1 cellular context compared by ENCODE assay signal in the genomic region with DNA sequence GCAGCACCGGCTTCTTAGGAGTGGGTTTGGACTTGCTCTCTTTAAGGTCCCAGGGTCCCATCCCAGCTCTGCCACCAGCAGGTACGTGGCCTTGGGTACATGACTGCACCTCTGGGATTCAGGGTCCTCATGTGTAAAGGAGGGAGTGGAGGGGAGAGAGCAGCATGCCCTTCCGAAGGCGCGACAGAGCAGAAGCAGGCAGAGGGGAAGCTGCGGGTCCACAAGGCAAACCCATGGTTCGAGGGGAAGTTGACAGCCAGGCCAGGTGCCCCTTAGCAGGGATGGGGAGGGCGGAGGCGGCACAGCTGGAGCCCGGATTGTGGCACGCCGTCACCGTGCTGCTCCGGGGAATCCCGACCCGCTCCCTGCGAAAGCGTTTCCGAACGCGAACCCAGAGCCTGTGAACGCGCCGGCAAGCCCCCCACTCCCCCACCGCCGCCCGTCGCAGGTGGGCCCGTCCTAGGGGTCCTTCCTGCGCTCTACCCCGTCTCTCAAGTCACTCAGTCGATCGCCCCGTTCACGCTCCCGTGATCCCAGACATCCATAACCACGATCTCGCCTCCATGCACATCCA.
TF ChIP-seq lines count a peak whose summit lies in the region.

No MANE protein-coding gene starts in this region.

TF ChIP-seq in H1, 55 proteins besides CTCF, POLR2A, EP300 and RAD21:
- TF ChIP-seq BACH1 (IDR thresholded peaks at IDR 0.05; ENCODE audit: low read length) (no peak), SIN3A (conservative IDR thresholded peaks at IDR 0.05 in 1 of 2, IDR thresholded peaks at IDR 0.05 in 1 of 2; ENCODE audit: low read depth in 1 of 2, low read length in 2 of 2) (0 out of 4 replicates have a peak, but pooled peaks of 1 of the 2 experiments have one; percentile 25), POLR2AphosphoS5 (IDR thresholded peaks at IDR 0.05; ENCODE audit: low read depth, low read length) (no peak), POU5F1 (IDR thresholded peaks at IDR 0.05; ENCODE audit: low read depth, low read length) (no peak), SIRT6 (IDR thresholded peaks at IDR 0.05; ENCODE audit: low read length) (no peak), CTBP2 (IDR thresholded peaks at IDR 0.05; ENCODE audit: borderline replicate concordance, insufficient read depth, insufficient read length, low read length) (no peak), GTF2F1 (IDR thresholded peaks at IDR 0.05; ENCODE audit: borderline replicate concordance, low read depth, low read length) (no peak), NRF1 (IDR thresholded peaks at IDR 0.05; ENCODE audit: low read depth, low read length) (no peak), RBBP5 (IDR thresholded peaks at IDR 0.05; ENCODE audit: borderline replicate concordance, low read depth, low read length) (no peak), CEBPB (IDR thresholded peaks at IDR 0.05; ENCODE audit: low read depth, low read length) (no peak), CREB1 (IDR thresholded peaks at IDR 0.05) (no peak), CHD2 (IDR thresholded peaks at IDR 0.05; ENCODE audit: low read length) (no peak), SP2 (IDR thresholded peaks at IDR 0.05; ENCODE audit: low read length) (no peak)
- TF ChIP-seq, protein P1, sequence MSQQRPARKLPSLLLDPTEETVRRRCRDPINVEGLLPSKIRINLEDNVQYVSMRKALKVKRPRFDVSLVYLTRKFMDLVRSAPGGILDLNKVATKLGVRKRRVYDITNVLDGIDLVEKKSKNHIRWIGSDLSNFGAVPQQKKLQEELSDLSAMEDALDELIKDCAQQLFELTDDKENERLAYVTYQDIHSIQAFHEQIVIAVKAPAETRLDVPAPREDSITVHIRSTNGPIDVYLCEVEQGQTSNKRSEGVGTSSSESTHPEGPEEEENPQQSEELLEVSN (IDR thresholded peaks at IDR 0.05) = 0 out of 2 replicates have a peak, but pooled peaks have one; percentile 43
- TF ChIP-seq, protein P2, sequence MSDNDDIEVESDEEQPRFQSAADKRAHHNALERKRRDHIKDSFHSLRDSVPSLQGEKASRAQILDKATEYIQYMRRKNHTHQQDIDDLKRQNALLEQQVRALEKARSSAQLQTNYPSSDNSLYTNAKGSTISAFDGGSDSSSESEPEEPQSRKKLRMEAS (IDR thresholded peaks at IDR 0.05) = peak; percentile 35; the same call in 1 of the 2 replicates
- TF ChIP-seq, protein P3, sequence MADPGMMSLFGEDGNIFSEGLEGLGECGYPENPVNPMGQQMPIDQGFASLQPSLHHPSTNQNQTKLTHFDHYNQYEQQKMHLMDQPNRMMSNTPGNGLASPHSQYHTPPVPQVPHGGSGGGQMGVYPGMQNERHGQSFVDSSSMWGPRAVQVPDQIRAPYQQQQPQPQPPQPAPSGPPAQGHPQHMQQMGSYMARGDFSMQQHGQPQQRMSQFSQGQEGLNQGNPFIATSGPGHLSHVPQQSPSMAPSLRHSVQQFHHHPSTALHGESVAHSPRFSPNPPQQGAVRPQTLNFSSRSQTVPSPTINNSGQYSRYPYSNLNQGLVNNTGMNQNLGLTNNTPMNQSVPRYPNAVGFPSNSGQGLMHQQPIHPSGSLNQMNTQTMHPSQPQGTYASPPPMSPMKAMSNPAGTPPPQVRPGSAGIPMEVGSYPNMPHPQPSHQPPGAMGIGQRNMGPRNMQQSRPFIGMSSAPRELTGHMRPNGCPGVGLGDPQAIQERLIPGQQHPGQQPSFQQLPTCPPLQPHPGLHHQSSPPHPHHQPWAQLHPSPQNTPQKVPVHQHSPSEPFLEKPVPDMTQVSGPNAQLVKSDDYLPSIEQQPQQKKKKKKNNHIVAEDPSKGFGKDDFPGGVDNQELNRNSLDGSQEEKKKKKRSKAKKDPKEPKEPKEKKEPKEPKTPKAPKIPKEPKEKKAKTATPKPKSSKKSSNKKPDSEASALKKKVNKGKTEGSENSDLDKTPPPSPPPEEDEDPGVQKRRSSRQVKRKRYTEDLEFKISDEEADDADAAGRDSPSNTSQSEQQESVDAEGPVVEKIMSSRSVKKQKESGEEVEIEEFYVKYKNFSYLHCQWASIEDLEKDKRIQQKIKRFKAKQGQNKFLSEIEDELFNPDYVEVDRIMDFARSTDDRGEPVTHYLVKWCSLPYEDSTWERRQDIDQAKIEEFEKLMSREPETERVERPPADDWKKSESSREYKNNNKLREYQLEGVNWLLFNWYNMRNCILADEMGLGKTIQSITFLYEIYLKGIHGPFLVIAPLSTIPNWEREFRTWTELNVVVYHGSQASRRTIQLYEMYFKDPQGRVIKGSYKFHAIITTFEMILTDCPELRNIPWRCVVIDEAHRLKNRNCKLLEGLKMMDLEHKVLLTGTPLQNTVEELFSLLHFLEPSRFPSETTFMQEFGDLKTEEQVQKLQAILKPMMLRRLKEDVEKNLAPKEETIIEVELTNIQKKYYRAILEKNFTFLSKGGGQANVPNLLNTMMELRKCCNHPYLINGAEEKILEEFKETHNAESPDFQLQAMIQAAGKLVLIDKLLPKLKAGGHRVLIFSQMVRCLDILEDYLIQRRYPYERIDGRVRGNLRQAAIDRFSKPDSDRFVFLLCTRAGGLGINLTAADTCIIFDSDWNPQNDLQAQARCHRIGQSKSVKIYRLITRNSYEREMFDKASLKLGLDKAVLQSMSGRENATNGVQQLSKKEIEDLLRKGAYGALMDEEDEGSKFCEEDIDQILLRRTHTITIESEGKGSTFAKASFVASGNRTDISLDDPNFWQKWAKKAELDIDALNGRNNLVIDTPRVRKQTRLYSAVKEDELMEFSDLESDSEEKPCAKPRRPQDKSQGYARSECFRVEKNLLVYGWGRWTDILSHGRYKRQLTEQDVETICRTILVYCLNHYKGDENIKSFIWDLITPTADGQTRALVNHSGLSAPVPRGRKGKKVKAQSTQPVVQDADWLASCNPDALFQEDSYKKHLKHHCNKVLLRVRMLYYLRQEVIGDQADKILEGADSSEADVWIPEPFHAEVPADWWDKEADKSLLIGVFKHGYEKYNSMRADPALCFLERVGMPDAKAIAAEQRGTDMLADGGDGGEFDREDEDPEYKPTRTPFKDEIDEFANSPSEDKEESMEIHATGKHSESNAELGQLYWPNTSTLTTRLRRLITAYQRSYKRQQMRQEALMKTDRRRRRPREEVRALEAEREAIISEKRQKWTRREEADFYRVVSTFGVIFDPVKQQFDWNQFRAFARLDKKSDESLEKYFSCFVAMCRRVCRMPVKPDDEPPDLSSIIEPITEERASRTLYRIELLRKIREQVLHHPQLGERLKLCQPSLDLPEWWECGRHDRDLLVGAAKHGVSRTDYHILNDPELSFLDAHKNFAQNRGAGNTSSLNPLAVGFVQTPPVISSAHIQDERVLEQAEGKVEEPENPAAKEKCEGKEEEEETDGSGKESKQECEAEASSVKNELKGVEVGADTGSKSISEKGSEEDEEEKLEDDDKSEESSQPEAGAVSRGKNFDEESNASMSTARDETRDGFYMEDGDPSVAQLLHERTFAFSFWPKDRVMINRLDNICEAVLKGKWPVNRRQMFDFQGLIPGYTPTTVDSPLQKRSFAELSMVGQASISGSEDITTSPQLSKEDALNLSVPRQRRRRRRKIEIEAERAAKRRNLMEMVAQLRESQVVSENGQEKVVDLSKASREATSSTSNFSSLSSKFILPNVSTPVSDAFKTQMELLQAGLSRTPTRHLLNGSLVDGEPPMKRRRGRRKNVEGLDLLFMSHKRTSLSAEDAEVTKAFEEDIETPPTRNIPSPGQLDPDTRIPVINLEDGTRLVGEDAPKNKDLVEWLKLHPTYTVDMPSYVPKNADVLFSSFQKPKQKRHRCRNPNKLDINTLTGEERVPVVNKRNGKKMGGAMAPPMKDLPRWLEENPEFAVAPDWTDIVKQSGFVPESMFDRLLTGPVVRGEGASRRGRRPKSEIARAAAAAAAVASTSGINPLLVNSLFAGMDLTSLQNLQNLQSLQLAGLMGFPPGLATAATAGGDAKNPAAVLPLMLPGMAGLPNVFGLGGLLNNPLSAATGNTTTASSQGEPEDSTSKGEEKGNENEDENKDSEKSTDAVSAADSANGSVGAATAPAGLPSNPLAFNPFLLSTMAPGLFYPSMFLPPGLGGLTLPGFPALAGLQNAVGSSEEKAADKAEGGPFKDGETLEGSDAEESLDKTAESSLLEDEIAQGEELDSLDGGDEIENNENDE (IDR thresholded peaks at IDR 0.05; ENCODE audit: insufficient replicate concordance, low read length) = no peak
